8 cellular contexts compared by ENCODE assay signal in the genomic region with DNA sequence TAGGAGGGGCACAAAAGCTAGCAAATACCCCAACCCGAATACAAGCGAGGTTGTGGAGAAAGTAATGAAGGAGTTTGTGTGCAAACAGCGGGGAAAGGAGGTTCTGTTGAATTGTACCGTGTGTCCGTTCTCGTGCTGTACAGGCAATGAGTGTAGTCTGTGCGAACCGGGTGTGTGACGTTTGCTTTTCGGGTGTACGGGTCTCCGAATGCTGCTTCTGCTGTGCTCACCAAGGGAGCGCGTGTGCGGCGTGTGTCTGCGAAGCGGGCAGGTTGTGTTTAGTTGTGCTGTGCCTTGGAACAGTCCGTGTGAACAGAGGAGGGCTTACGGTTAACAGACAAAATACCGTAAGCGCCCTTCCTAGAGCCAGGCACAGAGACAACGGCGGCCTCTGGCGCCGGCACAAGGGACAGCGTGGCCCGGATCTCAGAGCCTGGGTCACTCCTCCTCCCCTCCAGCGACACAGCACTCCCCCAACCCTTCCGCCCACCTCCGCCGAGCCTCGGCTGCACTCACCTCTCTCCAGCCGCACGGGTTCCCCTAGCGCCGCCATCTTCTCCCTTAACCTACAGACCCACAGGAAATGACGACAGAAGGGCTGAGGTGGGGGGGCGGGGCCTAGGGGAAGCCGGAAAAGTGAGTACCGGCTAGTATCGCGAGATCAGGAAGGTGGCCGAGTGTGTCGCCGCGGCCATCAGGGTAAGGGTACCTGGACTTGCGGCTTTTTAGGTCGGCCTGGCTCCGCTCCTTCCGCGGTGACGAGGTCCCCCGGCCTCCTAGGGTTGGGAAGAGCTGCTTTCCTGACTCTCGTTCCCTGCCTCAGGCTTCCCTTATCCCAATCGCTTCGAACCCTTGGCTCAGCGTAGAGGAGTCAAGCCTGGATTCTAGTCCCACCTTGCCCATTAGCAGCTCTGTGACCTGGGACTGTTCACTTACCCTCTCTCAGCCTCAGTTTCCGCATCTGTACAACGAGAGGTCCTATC. TPM values are rescaled to one million over a fixed set of nuclear protein-coding genes. Genes with fewer than 3 reads are reported as not detected.
DNase-seq lines count a peak whose midpoint lies in the region; FAIRE-seq and TF ChIP-seq lines count a peak whose summit lies in the region.

TSS of gene LIN7C (minus strand) at position 570 of the 983 bp plus-strand sequence. CDS start at position 553, 17 bp downstream.

- H3K4me3 Mint-ChIP-seq in H9 = peak within 1 kb of the TSS; percentile 100

- no peaks in the 10 kb centered on the region for H4K20me1 ChIP-seq in H9 (ENCODE audit: control insufficient read depth, insufficient read depth, insufficient read length)

- H3K4me2 ChIP-seq in H9 (ENCODE audit: insufficient read depth, insufficient read length, low read length) = peak within 1 kb of the TSS; percentile 68
- peak within 1 kb of the TSS; percentile 82 for H3K4me2 ChIP-seq in neuronal stem cell (ENCODE audit: insufficient read depth, low read length, poor library complexity, severe bottlenecking)

- H3K27me3 Mint-ChIP-seq in H9 (ENCODE audit: low read depth) = no peaks in the 10 kb centered on the region; the same call in 1 of the 2 replicates

- H3K4me1 ChIP-seq in H9 (ENCODE audit: insufficient read depth, low read length) = peaks cover 2% of the 10 kb centered on the region; the same call in 1 of the 2 replicates
- peaks cover 4% of the 10 kb centered on the region in 2 donors for H3K4me1 ChIP-seq in neuronal stem cell (ENCODE audit: control insufficient read depth in 2 of 2, insufficient read depth in 1 of 2, low read depth in 1 of 2, low read length in 2 of 2)

- no peak within 1 kb of the TSS for H2BK20ac ChIP-seq in H9 (ENCODE audit: low read depth, low read length, poor library complexity, severe bottlenecking)

- H3K18ac ChIP-seq in H9 (ENCODE audit: insufficient read length, low read depth, low read length) (peak within 1 kb of the TSS; percentile 93), neuronal stem cell (ENCODE audit: low read length) (peak within 1 kb of the TSS; percentile 99)

- H3K23ac ChIP-seq in H9 (ENCODE audit: insufficient read length, low read depth, low read length) = no peak within 1 kb of the TSS
- H3K23ac ChIP-seq in neuronal stem cell (ENCODE audit: low read depth, low read length, poor library complexity) = peak within 1 kb of the TSS; percentile 2

- H3K27ac Mint-ChIP-seq in H9 = peak within 1 kb of the TSS; percentile 99 to 100 (median 99)

- H4K8ac ChIP-seq in H9 (replicated peaks; ENCODE audit: insufficient read length, low read depth, low read length) = no peak within 1 kb of the TSS
- peak within 1 kb of the TSS; percentile 99 for H4K8ac ChIP-seq in neuronal stem cell (ENCODE audit: low read depth, low read length)

- H2BK120ac ChIP-seq in H9 (ENCODE audit: low read depth, low read length, poor library complexity, severe bottlenecking) = no peak within 1 kb of the TSS
- no peak within 1 kb of the TSS for H2BK120ac ChIP-seq in neuronal stem cell (ENCODE audit: low read depth, low read length)

- no peak within 1 kb of the TSS for H4K91ac ChIP-seq in H9 (ENCODE audit: insufficient read length, low read depth, low read length)
- H4K91ac ChIP-seq in neuronal stem cell (ENCODE audit: low read depth, low read length, poor library complexity) = no peak within 1 kb of the TSS

- H2BK12ac ChIP-seq in H9 (ENCODE audit: insufficient read length, low read depth, low read length) (no peak within 1 kb of the TSS), neuronal stem cell (ENCODE audit: low read length) (peak within 1 kb of the TSS; percentile 35)

- DNase-seq in H9 = peak; percentile 97
- DNase-seq in MG63 = peak; percentile 93
- peak; percentile 76 for DNase-seq in SIG-M5 (lab: John Stamatoyannopoulos, UW)
- peak; percentile 96 for DNase-seq in activated gamma-delta T cell treated with Interleukin-2 at 50 U/mL for 16 hours
- DNase-seq in foreskin melanocyte = peak; percentile 86
- peak; percentile 93 for DNase-seq in neuronal stem cell (ENCODE audit: low spot score)

- H3K79me1 ChIP-seq in H9 (ENCODE audit: insufficient read depth, low read depth, low read length, poor library complexity, severe bottlenecking) = no peaks in the 10 kb centered on the region
- H3K79me1 ChIP-seq in neuronal stem cell (ENCODE audit: low read depth, low read length) = peaks cover 11% of the 10 kb centered on the region

- H3K36me3 ChIP-seq in MG63 (peaks cover 12% of the 10 kb centered on the region), neuronal stem cell (replicated peaks in 1 of 2; ENCODE audit: control insufficient read depth in 2 of 2, insufficient read depth in 2 of 2, low read length in 2 of 2) (peaks cover 2 to 27% of the 10 kb centered on the region in 2 donors)

- H3K79me2 ChIP-seq in H9 (ENCODE audit: insufficient read depth, low read length) = peaks cover 9% of the 10 kb centered on the region; the same call in 1 of the 2 replicates

- peaks cover 2 to 15% (median 3%) of the 10 kb centered on the region in 3 experiments; a peak in 4 of 7 replicates for H3K36me3 Mint-ChIP-seq in H9 (ENCODE audit: insufficient read depth in 1 of 3, low read depth in 3 of 3)

- H2AK5ac ChIP-seq in H9 (ENCODE audit: insufficient read length, low read length) (no peak within 1 kb of the TSS), neuronal stem cell (ENCODE audit: low read depth, low read length) (peak within 1 kb of the TSS; percentile 1)

- H3K14ac ChIP-seq in H9 (ENCODE audit: insufficient read depth, low read length) = peak within 1 kb of the TSS; percentile 92
- peak within 1 kb of the TSS; percentile 75 for H3K14ac ChIP-seq in neuronal stem cell (ENCODE audit: low read length)

- H3K4me1 Mint-ChIP-seq in H9 = peaks cover 16 to 26% of the 10 kb centered on the region in 2 experiments

- H2AFZ ChIP-seq in H9 (ENCODE audit: low read length) (no peak within 1 kb of the TSS), neuronal stem cell (ENCODE audit: low read length) (peak within 1 kb of the TSS; percentile 97)

- H3K4ac ChIP-seq in H9 (ENCODE audit: low read depth, low read length) (no peak within 1 kb of the TSS), neuronal stem cell (ENCODE audit: low read length) (peak within 1 kb of the TSS; percentile 84)

- H2BK5ac ChIP-seq in H9 (ENCODE audit: insufficient read length, low read length) (peak within 1 kb of the TSS; percentile 14), neuronal stem cell (ENCODE audit: low read length) (peak within 1 kb of the TSS; percentile 79)

- H4K5ac ChIP-seq in H9 (ENCODE audit: insufficient read length, low read depth, low read length) = peak within 1 kb of the TSS; percentile 19

- H3K27ac ChIP-seq in H9 (ENCODE audit: insufficient read length, low read depth, low read length) (peak within 1 kb of the TSS; percentile 43), neuronal stem cell (replicated peaks; ENCODE audit: low read length) (peak within 1 kb of the TSS; percentile 86)

- H3K23me2 ChIP-seq in H9 (ENCODE audit: insufficient read length, low read depth, low read length, poor library complexity, severe bottlenecking) = peaks cover 8% of the 10 kb centered on the region

- TF ChIP-seq CTCF in H9 (conservative IDR thresholded peaks at IDR 0.05) (peak; percentile 36; the same call in 2 of the 3 replicates), subcutaneous adipose tissue (IDR thresholded peaks at IDR 0.05; ENCODE audit: low read depth) (no peak)

- H3K9me3 Mint-ChIP-seq in H9 = no peaks in the 10 kb centered on the region

- H3K9me3 ChIP-seq in H9 (ENCODE audit: control insufficient read depth, low read depth, low read length) (no peaks in the 10 kb centered on the region), MG63 (no peaks in the 10 kb centered on the region), neuronal stem cell (replicated peaks in 1 of 2; ENCODE audit: control insufficient read depth in 2 of 2, insufficient read depth in 1 of 2, low read depth in 1 of 2, low read length in 2 of 2) (no peaks in the 10 kb centered on the region)

- H2BK15ac ChIP-seq in H9 (ENCODE audit: low read depth, low read length) (no peak within 1 kb of the TSS), neuronal stem cell (ENCODE audit: low read length) (peak within 1 kb of the TSS; percentile 97)

- peak within 1 kb of the TSS; percentile 72 for H3K4me3 ChIP-seq in MG63
- peak within 1 kb of the TSS; percentile 74 to 91 for H3K4me3 ChIP-seq in neuronal stem cell (ENCODE audit: low read length in 2 of 2)

- FAIRE-seq in G401.6 (lab: Jason Lieb, UNC) = peak; percentile 51

- H3K56ac ChIP-seq in H9 (ENCODE audit: insufficient read length, low read depth, low read length) = no peak within 1 kb of the TSS

- H3K9ac ChIP-seq in H9 (ENCODE audit: extremely low read depth, insufficient read length, low read length) = peak within 1 kb of the TSS; percentile 97
- H3K9ac ChIP-seq in neuronal stem cell (ENCODE audit: low read depth, low read length, poor library complexity) = peak within 1 kb of the TSS; percentile 99

- no peak within 1 kb of the TSS for H3T11ph ChIP-seq in H9 (ENCODE audit: low read length)

- no CpG with 5 or more reads among the region's 60 CpGs for WGBS in H9 (ENCODE audit: extremely low coverage, insufficient read length, low lambda C conversion rate)
- WGBS in neuronal stem cell (ENCODE audit: extremely low coverage in 2 of 2, insufficient read length in 2 of 2, insufficient replicate concordance in 1 of 2), 2 donors = no CpG with 5 or more reads among the region's 60 CpGs

- H3K27me3 ChIP-seq in H9 (ENCODE audit: insufficient read depth, low read length) (no peaks in the 10 kb centered on the region), MG63 (no peaks in the 10 kb centered on the region), neuronal stem cell (ENCODE audit: control insufficient read depth in 3 of 3, insufficient read depth in 3 of 3, low read depth in 1 of 3, low read length in 3 of 3) (no peaks in the 10 kb centered on the region)

RNA-seq across cellular contexts. Expression of gene LIN7C, which starts in this region (rescaled TPM):
- 40.0 and 41.3 TPM in 2 replicates for total RNA-seq in H9 (2021)
- total RNA-seq in MG63 (2014; rRNA removed; shearing (Covaris generic); ENCODE audit: low replicate concordance) = 18.0 and 33.0 TPM in 2 replicates
- 25.5 TPM for polyA plus RNA-seq in neuronal stem cell (2013, experiment 1 of 2)
- 27.7 TPM for polyA plus RNA-seq in neuronal stem cell (2013, experiment 2 of 2)
- total RNA-seq in subcutaneous adipose tissue = 10 to 100 TPM; 26.4 to 50.4 (median 34.0) TPM

Comparison
In these comparisons a context has a peak if more than half of its experiments do, and no peak if none do; other contexts are left out.
1. Peak in every context shown above with its lines: DNase-seq, H3K4me3 ChIP-seq and H3K27ac ChIP-seq.